11 cellular contexts compared by ENCODE assay signal in the genomic region with DNA sequence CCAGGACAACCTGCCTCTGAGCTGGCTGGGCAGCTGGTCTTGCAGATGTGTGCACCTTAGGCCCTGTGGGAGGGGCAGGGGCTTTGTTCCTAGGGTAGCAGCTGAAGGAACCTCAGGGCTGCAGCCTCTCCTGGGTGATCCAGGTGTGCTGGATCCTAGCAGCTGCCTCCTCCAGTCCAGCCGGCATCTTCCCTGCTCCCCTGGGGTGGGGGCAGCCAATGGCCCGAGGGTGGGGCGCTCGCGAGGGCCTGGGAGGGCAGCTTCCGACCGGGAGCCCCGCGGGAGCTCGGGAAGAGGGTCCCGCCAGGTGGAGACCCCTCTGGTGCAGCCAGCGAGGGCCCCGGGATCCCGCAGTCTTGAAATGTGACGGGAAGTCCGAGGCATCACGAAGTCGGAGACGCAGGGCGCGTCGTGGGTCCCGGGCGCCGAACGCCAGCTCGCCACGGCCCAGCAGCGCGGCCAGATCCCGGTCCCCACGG. TPM values are rescaled to one million over a fixed set of nuclear protein-coding genes. Genes with fewer than 3 reads are reported as not detected.
DNase-seq lines count a peak whose midpoint lies in the region; ATAC-seq and TF ChIP-seq lines count a peak whose summit lies in the region.
"Had no signal": no experiment of that assay in that cellular context is flagged by ENCODE, and none has a peak within 500 bp of the region (broad histone marks: within the 10 kb centered on the region; RNA-seq: fewer than 3 reads in every experiment).

No MANE protein-coding gene starts in this region.

- no peak for TF ChIP-seq CTCF in dorsolateral prefrontal cortex (IDR thresholded peaks at IDR 0.05 in 54 of 56, conservative IDR thresholded peaks at IDR 0.05 in 2 of 56; ENCODE audit: low read depth in 1 of 56, partially characterized antibody in 56 of 56)

- peaks cover 29% of the 10 kb centered on the region; the same call in 1 of the 2 replicates for H3K27me3 ChIP-seq in HUES6 (ENCODE audit: control insufficient read depth, insufficient read depth, low read length)
- peaks cover 0 to 42% (median 25%) of the 10 kb centered on the region in 45 donors for H3K27me3 ChIP-seq in dorsolateral prefrontal cortex
- no peaks in the 10 kb centered on the region for H3K27me3 ChIP-seq in naive thymus-derived CD4-positive, alpha-beta T cell (ENCODE audit: control insufficient read depth in 2 of 2, insufficient read depth in 2 of 2, low read length in 2 of 2)

- H3K4me3 ChIP-seq in HUES6 (ENCODE audit: low read depth, low read length), result peak overlapping the region; percentile 87
- H3K4me3 ChIP-seq in dorsolateral prefrontal cortex, result peak overlapping the region in 58 of 59 donors; percentile 12 to 66 (median 46)
- H3K4me3 ChIP-seq in naive thymus-derived CD4-positive, alpha-beta T cell (ENCODE audit: low read length), result peak overlapping the region; percentile 71

- peaks cover 35% of the 10 kb centered on the region for H3K4me1 ChIP-seq in HUES6 (ENCODE audit: control insufficient read depth, insufficient read depth, low read length)
- H3K4me1 ChIP-seq in naive thymus-derived CD4-positive, alpha-beta T cell (ENCODE audit: control insufficient read depth in 2 of 2, insufficient read depth in 2 of 2, low read length in 2 of 2), result peaks cover 13 to 30% of the 10 kb centered on the region in 2 donors

- CTCF ChIA-PET in naive thymus-derived CD4-positive, alpha-beta T cell (lab: Charles Lee), result interaction anchor here (0.6 to 3.5 kb wide), 7 partner anchors 9 to 520 kb away, joined by 3 to 36 read pairs (median 3); no protein-coding TSS in a partner anchor

- POLR2A ChIA-PET in naive thymus-derived CD4-positive, alpha-beta T cell (lab: Charles Lee), result interaction anchor here (0.5 to 6.9 kb wide), 21 partner anchors 10 to 134 kb away, joined by 3 to 54 read pairs (median 6); partner anchors contain the start of genes BET1L, NLRP6, PGGHG and PSMD13

- peak overlapping the region; percentile 94 to 99 (median 99) for H3K27ac Mint-ChIP-seq in naive thymus-derived CD4-positive, alpha-beta T cell

- H3K9me3 Mint-ChIP-seq in naive thymus-derived CD4-positive, alpha-beta T cell, result no peaks in the 10 kb centered on the region

- peaks cover 0 to 3% (median 0%) of the 10 kb centered on the region in 5 donors for H3K27me3 Mint-ChIP-seq in naive thymus-derived CD4-positive, alpha-beta T cell

- no peaks in the 10 kb centered on the region for H3K9me3 ChIP-seq in HUES6 (ENCODE audit: control insufficient read depth, insufficient read depth, low read depth, low read length)
- H3K9me3 ChIP-seq in naive thymus-derived CD4-positive, alpha-beta T cell (ENCODE audit: control insufficient read depth in 2 of 3, low read length in 3 of 3), result no peaks in the 10 kb centered on the region

- intact Hi-C loops in dorsolateral prefrontal cortex (cut with DNase I), result no loop called here
- intact Hi-C loops in naive thymus-derived CD4-positive, alpha-beta T cell (cut with micrococcal nuclease), result loop anchor here in 1 of 2 donors (2.0 kb wide), 1 partner anchor 135 kb away; the partner anchor contains the start of gene PTDSS2

- peak overlapping the region; percentile 96 for H3K9ac ChIP-seq in HUES6 (ENCODE audit: low read length)

- H3K4me1 Mint-ChIP-seq in naive thymus-derived CD4-positive, alpha-beta T cell, result peaks cover 23 to 48% (median 35%) of the 10 kb centered on the region in 7 donors

- DNase-seq in 8988T (peak; percentile 38), dorsolateral prefrontal cortex (peak in 1 of 10 donors; percentile 33), hepatic stellate cell (ENCODE audit: low spot score) (no peak), inferior parietal cortex (ENCODE audit: extremely low spot score) (no peak), SW480 (ENCODE audit: low spot score) (no peak), NCI-H2227 (lab: John Stamatoyannopoulos, UW; ENCODE audit: unreplicated experiment) (no peak)
- DNase-seq in naive thymus-derived CD4-positive, alpha-beta T cell, result no peak
- DNase-seq: DMS79 treated with DMSO at 0.1 percent for 48 hours, kidney glomerular epithelial cell, NCI-H2029 treated with DMSO at 0.1 percent for 48 hours had no signal

- peaks cover 0 to 48% (median 19%) of the 10 kb centered on the region in 5 donors for H3K36me3 Mint-ChIP-seq in naive thymus-derived CD4-positive, alpha-beta T cell

- H3K27ac ChIP-seq in HUES6 (ENCODE audit: low read depth, low read length), result peak overlapping the region; percentile 75; the same call in 1 of the 2 replicates
- H3K27ac ChIP-seq in dorsolateral prefrontal cortex, result peak overlapping the region in 52 of 59 donors; percentile 9 to 90 (median 70)
- H3K27ac ChIP-seq in naive thymus-derived CD4-positive, alpha-beta T cell (ENCODE audit: low read depth, low read length), result peak overlapping the region; percentile 95

- H3K36me3 ChIP-seq in HUES6 (ENCODE audit: control insufficient read depth, insufficient read depth, low read length), result peaks cover 12% of the 10 kb centered on the region
- H3K36me3 ChIP-seq in naive thymus-derived CD4-positive, alpha-beta T cell (ENCODE audit: control insufficient read depth in 2 of 3, insufficient read depth in 3 of 3, low read length in 3 of 3), result peaks cover 0 to 19% (median 8%) of the 10 kb centered on the region in 3 experiments

- ATAC-seq in naive thymus-derived CD4-positive, alpha-beta T cell, result no peak

- peak overlapping the region; percentile 88 to 100 (median 96) for H3K4me3 Mint-ChIP-seq in naive thymus-derived CD4-positive, alpha-beta T cell

RNA-seq across cellular contexts. Expression of gene IFITM1, which starts 1.7 kb away (rescaled TPM):
- 100 to 1,000 TPM in 23 of 120 experiments, 10 to 100 TPM in 97; 19.2 to 217 (median 70.2) TPM for total RNA-seq in dorsolateral prefrontal cortex
- total RNA-seq in naive thymus-derived CD4-positive, alpha-beta T cell, result 100 to 1,000 TPM in 4 of 5 experiments, 10 to 100 TPM in 1; 97.4 to 985 (median 241) TPM
- polyA plus RNA-seq in naive thymus-derived CD4-positive, alpha-beta T cell, result 1,000 to 10,000 TPM; 1,878 to 2,355 TPM

RNA-seq across cellular contexts. Expression of gene IFITM3, which starts 5.1 kb away (rescaled TPM):
- 100 to 1,000 TPM in 115 of 120 experiments, 10 to 100 TPM in 5; 78.3 to 905 (median 216) TPM for total RNA-seq in dorsolateral prefrontal cortex
- 10 to 100 TPM in 3 of 5 experiments, 1 to 10 TPM in 2; 6.7 to 43.1 (median 13.2) TPM for total RNA-seq in naive thymus-derived CD4-positive, alpha-beta T cell
- 100 to 1,000 TPM in 1 of 2 donors, 1 to 10 TPM in 1; 5.1 to 194 TPM for polyA plus RNA-seq in naive thymus-derived CD4-positive, alpha-beta T cell

RNA-seq across cellular contexts. Expression of gene IFITM2, which starts 7.9 kb away (rescaled TPM):
- 100 to 1,000 TPM in 70 of 120 experiments, 10 to 100 TPM in 50; 21.6 to 340 (median 114) TPM for total RNA-seq in dorsolateral prefrontal cortex
- total RNA-seq in naive thymus-derived CD4-positive, alpha-beta T cell, result 1,000 to 10,000 TPM in 1 of 5 experiments, 100 to 1,000 TPM in 4; 143 to 1,924 (median 528) TPM
- polyA plus RNA-seq in naive thymus-derived CD4-positive, alpha-beta T cell, result 1,000 to 10,000 TPM; 2,860 to 3,315 TPM

RNA-seq across cellular contexts. Expression of gene IFITM5, which starts 16.2 kb away (rescaled TPM):
- under 1 TPM in 1 of 120 experiments, not detected in 119; 0.76 TPM for total RNA-seq in dorsolateral prefrontal cortex
- total RNA-seq in naive thymus-derived CD4-positive, alpha-beta T cell, result not detected
- polyA plus RNA-seq in naive thymus-derived CD4-positive, alpha-beta T cell, result not detected

RNA-seq across cellular contexts. Expression of gene PGGHG, which starts 26.6 kb away (rescaled TPM):
- total RNA-seq in dorsolateral prefrontal cortex, result 10 to 100 TPM in 62 of 120 experiments, 1 to 10 TPM in 58; 2.7 to 23.2 (median 10.1) TPM
- 100 to 1,000 TPM; 325 to 656 (median 348) TPM for total RNA-seq in naive thymus-derived CD4-positive, alpha-beta T cell
- polyA plus RNA-seq in naive thymus-derived CD4-positive, alpha-beta T cell, result 10 to 100 TPM in 1 of 2 donors, 1 to 10 TPM in 1; 5.1 to 11.7 TPM
